20 cellular contexts compared by ENCODE assay signal in genomic region chr18:13397504-13398163, GRCh38.
"Had no signal": no experiment of that assay in that cellular context is flagged by ENCODE, and none has a peak within 500 bp of the region (broad histone marks: within the 10 kb centered on the region; RNA-seq: fewer than 3 reads in every experiment).

No MANE protein-coding gene starts in this region.

- H3K9me3 ChIP-seq: neutrophil, sigmoid colon, thyroid gland had no signal

- H3K4me3 ChIP-seq: cardiac muscle cell, lung, sigmoid colon, thyroid gland had no signal

- H3K27ac ChIP-seq: cardiac muscle cell, epithelial cell of prostate, foreskin keratinocyte, neutrophil, sigmoid colon, thyroid gland, VCaP had no signal

- DNase-seq: activated CD4-positive, alpha-beta T cell treated with anti-CD3 and anti-CD28 coated beads for 1 hour; activated naive CD4-positive, alpha-beta T cell; activated naive CD8-positive, alpha-beta T cell treated with anti-CD3 and anti-CD28 coated beads for 36 hours; amygdala; dorsolateral prefrontal cortex; foreskin keratinocyte; kidney; natural killer cell; sigmoid colon; stimulated activated CD4-positive, alpha-beta T cell treated with anti-CD3 and anti-CD28 coated beads, Interleukin-4, amount 100 ng/mL, for 24 hours; T-helper 2 cell; thyroid gland had no signal

- H3K27me3 ChIP-seq: cardiac muscle cell, dorsolateral prefrontal cortex, foreskin keratinocyte, neutrophil, sigmoid colon, thyroid gland had no signal

- H3K4me1 ChIP-seq: foreskin keratinocyte had no signal

- ATAC-seq: activated T-helper 17 cell treated with anti-CD3 and anti-CD28 coated beads, Interleukin-2, amount 50 U/mL, for 72 hours; foreskin keratinocyte; left lobe of liver; natural killer cell; stimulated activated memory B cell treated with anti-CD40 and anti-IgM and Interleukin-4, amounts not matched to agents 10 μg/mL and 1 μg/mL and 100 μg/mL, for 72 hours had no signal

- H3K36me3 ChIP-seq: cardiac muscle cell, neutrophil, sigmoid colon, thyroid gland had no signal
